ENCODE assay signal across 26 cellular contexts in genomic region chr1:98428864-98429263, GRCh38.
"Had no signal": no experiment of that assay in that cellular context is flagged by ENCODE, and none has a peak within 500 bp of the region (broad histone marks: within the 10 kb centered on the region; RNA-seq: fewer than 3 reads in every experiment).

No MANE protein-coding gene starts in this region.

- H3K27ac Mint-ChIP-seq: activated CD4-positive, alpha-beta T cell treated with anti-CD3 and anti-CD28 coated beads for 36 hours; activated CD4-positive, alpha-beta T cell treated with anti-CD3 and anti-CD28 coated beads, Interleukin-2, amount 10 ng/mL, durations not matched to agents 7 days and 5 days; activated CD8-positive, alpha-beta T cell treated with anti-CD3 and anti-CD28 coated beads, Interleukin-2, amount 10 ng/mL, durations not matched to agents 7 days and 5 days; activated naive CD4-positive, alpha-beta T cell treated with anti-CD3 and anti-CD28 coated beads for 36 hours; activated naive CD4-positive, alpha-beta T cell treated with anti-CD3 and anti-CD28 coated beads, Interleukin-2, amount 50 U/mL, for 72 hours; activated T-cell treated with anti-CD3 and anti-CD28 coated beads, Interleukin-2, amount 50 U/mL, for 24 hours; activated T-helper 1 cell treated with anti-CD3 and anti-CD28 coated beads, Interleukin-12 subunit alpha, Interleukin-12 subunit beta, Interleukin-2, Interleukin-4 antibody, amounts not matched to agents 30 ng/mL and 10 ng/mL and 1 ng/mL, durations not matched to agents 14 hours and 24 hours and 36 hours; brain had no signal

- H3K4me3 ChIP-seq: adrenal gland had no signal

- ATAC-seq: activated CD4-positive, alpha-beta T cell treated with anti-CD3 and anti-CD28 coated beads for 36 hours; activated CD8-positive, alpha-beta T cell treated with anti-CD3 and anti-CD28 coated beads, Interleukin-2, amount 10 ng/mL, durations not matched to agents 7 days and 5 days; activated naive CD4-positive, alpha-beta T cell treated with anti-CD3 and anti-CD28 coated beads, Interleukin-2, amount 50 U/mL, for 72 hours had no signal

- H3K27ac ChIP-seq: adrenal gland had no signal

- H3K4me1 Mint-ChIP-seq: activated CD4-positive, alpha-beta T cell treated with anti-CD3 and anti-CD28 coated beads for 36 hours; activated CD4-positive, alpha-beta T cell treated with anti-CD3 and anti-CD28 coated beads, Interleukin-2, amount 10 ng/mL, durations not matched to agents 7 days and 5 days had no signal

- DNase-seq: activated CD4-positive, alpha-beta T cell treated with anti-CD3 and anti-CD28 coated beads for 36 hours; activated CD4-positive, alpha-beta T cell treated with anti-CD3 and anti-CD28 coated beads, Interleukin-2, amount 10 ng/mL, durations not matched to agents 7 days and 5 days; activated CD4-positive, alpha-beta T cell treated with anti-CD3 and anti-CD28 coated beads, Interleukin-2, amount 50 U/mL, for 48 hours; activated CD8-positive, alpha-beta T cell treated with anti-CD3 and anti-CD28 coated beads, Interleukin-2, amount 10 ng/mL, durations not matched to agents 7 days and 5 days; activated gamma-delta T cell treated with Interleukin-2 at 50 U/mL for 16 hours; activated naive CD4-positive, alpha-beta T cell treated with anti-CD3 and anti-CD28 coated beads for 36 hours; activated T-cell treated with anti-CD3 and anti-CD28 coated beads, Interleukin-2, amount 50 U/mL, for 24 hours; adrenal gland; caudate nucleus; cerebellar nuclear complex; Karpas-422; NCI-H1092; NCI-H1436 treated with DMSO at 0.1 percent for 48 hours; NCI-H1694 treated with DMSO at 0.1 percent for 48 hours; NCI-H2029; NCI-H510A; NCI-H526; NCI-H748 treated with DMSO at 0.1 percent for 48 hours; NK-92 treated with Interleukin-12 subunit alpha and Interleukin-12 subunit beta, amount 100 ng/mL, for 24 hours; OCI-M1; Right ventricle myocardium superior; T1000 had no signal

- H3K4me1 ChIP-seq: adrenal gland had no signal

- H3K9me3 Mint-ChIP-seq: activated CD4-positive, alpha-beta T cell treated with anti-CD3 and anti-CD28 coated beads, Interleukin-2, amount 10 ng/mL, durations not matched to agents 7 days and 5 days; activated naive CD4-positive, alpha-beta T cell treated with anti-CD3 and anti-CD28 coated beads for 36 hours; activated T-cell treated with anti-CD3 and anti-CD28 coated beads, Interleukin-2, amount 50 U/mL, for 24 hours; activated T-helper 1 cell treated with anti-CD3 and anti-CD28 coated beads, Interleukin-12 subunit alpha, Interleukin-12 subunit beta, Interleukin-2, Interleukin-4 antibody, amounts not matched to agents 30 ng/mL and 10 ng/mL and 1 ng/mL, durations not matched to agents 14 hours and 24 hours and 36 hours; brain had no signal

- H3K36me3 ChIP-seq: adrenal gland had no signal

- H3K9me3 ChIP-seq: adrenal gland had no signal

- FAIRE-seq: bronchial epithelial cell had no signal

- H3K4me3 Mint-ChIP-seq: activated CD4-positive, alpha-beta T cell treated with anti-CD3 and anti-CD28 coated beads for 36 hours; activated CD4-positive, alpha-beta T cell treated with anti-CD3 and anti-CD28 coated beads, Interleukin-2, amount 10 ng/mL, durations not matched to agents 7 days and 5 days; activated CD8-positive, alpha-beta T cell treated with anti-CD3 and anti-CD28 coated beads, Interleukin-2, amount 10 ng/mL, durations not matched to agents 7 days and 5 days; activated naive CD4-positive, alpha-beta T cell treated with anti-CD3 and anti-CD28 coated beads for 36 hours; activated T-cell treated with anti-CD3 and anti-CD28 coated beads, Interleukin-2, amount 50 U/mL, for 24 hours; activated T-helper 1 cell treated with anti-CD3 and anti-CD28 coated beads, Interleukin-12 subunit alpha, Interleukin-12 subunit beta, Interleukin-2, Interleukin-4 antibody, amounts not matched to agents 30 ng/mL and 10 ng/mL and 1 ng/mL, durations not matched to agents 14 hours and 24 hours and 36 hours; brain had no signal

- H3K27me3 Mint-ChIP-seq: activated CD4-positive, alpha-beta T cell treated with anti-CD3 and anti-CD28 coated beads for 36 hours; activated T-cell treated with anti-CD3 and anti-CD28 coated beads, Interleukin-2, amount 50 U/mL, for 24 hours; brain had no signal

- H3K36me3 Mint-ChIP-seq: activated naive CD4-positive, alpha-beta T cell treated with anti-CD3 and anti-CD28 coated beads, Interleukin-2, amount 50 U/mL, for 72 hours; brain had no signal

- H3K27me3 ChIP-seq: adrenal gland had no signal
